Comparison of ENCODE assay signal across 14 cellular contexts in the genomic region with DNA sequence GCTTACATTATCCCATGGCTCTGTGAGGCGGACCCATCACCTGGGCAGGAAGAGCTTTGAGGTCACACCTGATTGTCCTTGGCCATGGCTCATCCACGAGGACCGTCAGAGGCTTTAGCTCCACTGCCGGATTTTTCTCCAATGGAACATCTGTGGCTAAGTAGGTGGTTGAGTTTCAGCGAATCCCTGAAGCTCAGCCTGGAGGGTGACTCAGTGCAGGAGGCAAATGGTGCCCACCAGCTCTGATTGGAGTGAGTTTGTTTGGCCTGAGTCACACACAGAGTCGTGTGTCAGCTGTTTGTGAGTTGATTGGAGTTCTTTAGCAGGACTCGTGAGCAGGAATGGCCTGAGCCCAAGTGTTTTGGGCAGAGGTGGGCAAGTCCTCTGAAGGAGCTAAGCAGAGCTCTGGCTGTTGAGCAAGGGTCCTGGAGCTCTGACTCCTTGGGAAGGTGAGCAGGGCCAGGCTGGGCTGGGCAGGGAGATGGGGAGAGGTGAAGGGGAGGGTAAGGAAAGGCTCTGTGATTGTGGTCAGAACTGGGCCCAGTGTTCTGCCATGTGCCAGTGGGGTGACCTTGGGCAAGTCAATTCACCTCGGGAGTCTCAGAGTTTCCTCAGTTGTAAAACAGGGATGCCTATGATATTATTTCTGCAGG. TPM values are rescaled to one million over a fixed set of nuclear protein-coding genes. Genes with fewer than 3 reads are reported as not detected.
A peak's percentile ranks its signal among the peaks of the same experiment; 100 is the strongest.
DNase-seq lines count a peak whose midpoint lies in the region; ATAC-seq and TF ChIP-seq lines count a peak whose summit lies in the region.
"Had no signal": no experiment of that assay in that cellular context is flagged by ENCODE, and none has a peak within 500 bp of the region (broad histone marks: within the 10 kb centered on the region; RNA-seq: fewer than 3 reads in every experiment).

No MANE protein-coding gene starts in this region.

- no peak overlapping the region for H3K4me2 ChIP-seq in PC-3 (ENCODE audit: low read length)
- no peak overlapping the region for H3K4me2 ChIP-seq in osteoblast (ENCODE audit: insufficient read depth, low read length)

- H3K36me3 ChIP-seq in PC-3 (ENCODE audit: low read depth, low read length): no peaks in the 10 kb centered on the region
- no peaks in the 10 kb centered on the region for H3K36me3 ChIP-seq in osteoblast (ENCODE audit: insufficient read depth, low read length)
- no peaks in the 10 kb centered on the region for H3K36me3 ChIP-seq in naive thymus-derived CD4-positive, alpha-beta T cell (ENCODE audit: control insufficient read depth in 2 of 3, insufficient read depth in 3 of 3, low read length in 3 of 3)

- TF ChIP-seq CTCF in PC-3 (conservative IDR thresholded peaks at IDR 0.05; ENCODE audit: low read depth, low read length) (no peak), dorsolateral prefrontal cortex (IDR thresholded peaks at IDR 0.05 in 54 of 56, conservative IDR thresholded peaks at IDR 0.05 in 2 of 56; ENCODE audit: low read depth in 1 of 56, partially characterized antibody in 56 of 56) (no peak), osteoblast (IDR thresholded peaks at IDR 0.05; ENCODE audit: extremely low read depth, low read depth, low read length) (no peak)

- H3K4me3 Mint-ChIP-seq in naive thymus-derived CD4-positive, alpha-beta T cell: no peak overlapping the region

- peaks cover 0 to 7% (median 4%) of the 10 kb centered on the region in 7 donors for H3K4me1 Mint-ChIP-seq in naive thymus-derived CD4-positive, alpha-beta T cell

- H3K27me3 Mint-ChIP-seq in naive thymus-derived CD4-positive, alpha-beta T cell: peaks cover 43 to 67% (median 54%) of the 10 kb centered on the region in 5 donors

- DNase-seq in GM03348 (ENCODE audit: low spot score): peak; percentile 61
- DNase-seq in PC-3: peak; percentile 59
- peak in 5 of 10 donors; percentile 48 to 82 (median 75) for DNase-seq in dorsolateral prefrontal cortex
- DNase-seq in osteoblast (ENCODE audit: insufficient read length, low spot score, missing footprints): peak; percentile 94
- no peak for DNase-seq in cerebellum (ENCODE audit: low spot score)
- DNase-seq in NCI-H2171 treated with DMSO at 0.1 percent for 48 hours (lab: John Stamatoyannopoulos, UW): no peak
- no peak for DNase-seq in naive thymus-derived CD4-positive, alpha-beta T cell
- DNase-seq: activated CD4-positive, alpha-beta T cell treated with anti-CD3 and anti-CD28 coated beads, Interleukin-2, amount 50 U/mL, for 48 hours; activated effector memory CD4-positive, alpha-beta T cell treated with Interleukin-2 at 50 U/mL for 16 hours; MM.1S; testis had no signal

- peak; percentile 55; the same call in 1 of the 2 replicates for ATAC-seq in PC-3
- ATAC-seq in naive thymus-derived CD4-positive, alpha-beta T cell: no peak
- ATAC-seq in HG03442 (IDR thresholded peaks at IDR 0.05; ENCODE audit: unreplicated experiment): no peak

- intact Hi-C loops in PC-3 (cut with micrococcal nuclease) (no loop called here), dorsolateral prefrontal cortex (cut with DNase I) (no loop called here)
- intact Hi-C loops in naive thymus-derived CD4-positive, alpha-beta T cell (cut with micrococcal nuclease): no loop called here

- H3K27ac Mint-ChIP-seq in naive thymus-derived CD4-positive, alpha-beta T cell: no peak overlapping the region

- no peaks in the 10 kb centered on the region for H3F3A ChIP-seq in PC-3 (ENCODE audit: low read length, unreplicated experiment)

- H3K27me3 ChIP-seq in PC-3 (ENCODE audit: low read length) (peaks cover 21% of the 10 kb centered on the region), dorsolateral prefrontal cortex (peaks cover 0 to 55% (median 16%) of the 10 kb centered on the region in 45 donors), osteoblast (ENCODE audit: insufficient read depth, low read length) (peaks cover 44% of the 10 kb centered on the region)
- H3K27me3 ChIP-seq in naive thymus-derived CD4-positive, alpha-beta T cell (ENCODE audit: control insufficient read depth in 2 of 2, insufficient read depth in 2 of 2, low read length in 2 of 2): peaks cover 0 to 3% of the 10 kb centered on the region in 2 donors
- H3K27me3 ChIP-seq: testis had no signal

- H4K20me1 ChIP-seq in PC-3 (ENCODE audit: low read length): no peaks in the 10 kb centered on the region
- peaks cover 3% of the 10 kb centered on the region for H4K20me1 ChIP-seq in osteoblast (ENCODE audit: insufficient read depth, low read length)

- H3K4me1 ChIP-seq in PC-3 (ENCODE audit: insufficient read depth, low read length) (no peaks in the 10 kb centered on the region), osteoblast (ENCODE audit: insufficient read depth, low read length) (peaks cover 6% of the 10 kb centered on the region)
- H3K4me1 ChIP-seq in naive thymus-derived CD4-positive, alpha-beta T cell (ENCODE audit: control insufficient read depth in 2 of 2, insufficient read depth in 2 of 2, low read length in 2 of 2): no peaks in the 10 kb centered on the region
- H3K4me1 ChIP-seq: testis had no signal

- no peaks in the 10 kb centered on the region for H3K9me2 ChIP-seq in PC-3 (replicated peaks; ENCODE audit: low read length)

- CTCF ChIA-PET in PC-3 (lab: Charles Lee): no interaction called here
- CTCF ChIA-PET in naive thymus-derived CD4-positive, alpha-beta T cell (lab: Charles Lee): interaction anchor here (0.5 to 0.6 kb wide), 2 partner anchors 28 to 347 kb away, joined by 3 read pairs; no protein-coding TSS in a partner anchor

- POLR2A ChIA-PET in PC-3 (lab: Charles Lee; ENCODE audit: unreplicated experiment): interaction anchor here (0.7 kb wide), 1 partner anchor 787 kb away, joined by 3 read pairs; no protein-coding TSS in a partner anchor
- POLR2A ChIA-PET in naive thymus-derived CD4-positive, alpha-beta T cell (lab: Charles Lee): no interaction called here

- no peak overlapping the region for H2AFZ ChIP-seq in PC-3 (ENCODE audit: low read length)
- H2AFZ ChIP-seq in osteoblast (ENCODE audit: low read length): no peak overlapping the region

- no peak overlapping the region for H3K9ac ChIP-seq in PC-3 (ENCODE audit: low read length)

- peaks cover 0 to 4% (median 0%) of the 10 kb centered on the region in 11 donors for H3K9me3 Mint-ChIP-seq in naive thymus-derived CD4-positive, alpha-beta T cell

- no peaks in the 10 kb centered on the region for H3K9me3 ChIP-seq in PC-3 (ENCODE audit: low read length)
- no peaks in the 10 kb centered on the region for H3K9me3 ChIP-seq in osteoblast (ENCODE audit: low read depth, low read length)
- H3K9me3 ChIP-seq in naive thymus-derived CD4-positive, alpha-beta T cell (ENCODE audit: control insufficient read depth in 2 of 3, low read length in 3 of 3): no peaks in the 10 kb centered on the region
- H3K9me3 ChIP-seq: testis had no signal

- H3K27ac ChIP-seq in PC-3 (ENCODE audit: low read length) (no peak overlapping the region), dorsolateral prefrontal cortex (peak overlapping the region in 33 of 59 donors; percentile 10 to 93 (median 86)), osteoblast (ENCODE audit: low read depth, low read length) (no peak overlapping the region)
- no peak overlapping the region for H3K27ac ChIP-seq in naive thymus-derived CD4-positive, alpha-beta T cell (ENCODE audit: low read depth, low read length)
- H3K27ac ChIP-seq: testis had no signal

- no peaks in the 10 kb centered on the region for H3K36me3 Mint-ChIP-seq in naive thymus-derived CD4-positive, alpha-beta T cell

- H3K79me2 ChIP-seq in PC-3 (ENCODE audit: low read length) (no peaks in the 10 kb centered on the region), osteoblast (ENCODE audit: insufficient read depth, low read length) (no peaks in the 10 kb centered on the region)

- H3K4me3 ChIP-seq in PC-3 (ENCODE audit: low read length) (no peak overlapping the region), dorsolateral prefrontal cortex (peak overlapping the region in 54 of 59 donors; percentile 9 to 75 (median 62)), osteoblast (ENCODE audit: insufficient read depth, low read length) (no peak overlapping the region)
- H3K4me3 ChIP-seq in naive thymus-derived CD4-positive, alpha-beta T cell (ENCODE audit: low read length): no peak overlapping the region
- H3K4me3 ChIP-seq: lung, testis had no signal

- no TSS peak for BruUV-seq in PC-3 (replicated peaks; lab: Mats Ljungman, UMichigan)

RNA-seq across cellular contexts. Expression of gene SLC6A17, which starts 2.0 kb away (rescaled TPM):
- total RNA-seq in PC-3 (2014; rRNA removed) (not detected in 2 replicates), dorsolateral prefrontal cortex (100 to 1,000 TPM in 89 of 120 experiments, 10 to 100 TPM in 31; 37.5 to 182 (median 122) TPM), osteoblast (under 0.01 and 0.29 TPM in 2 replicates), cerebellum (11.5 TPM)
- total RNA-seq in naive thymus-derived CD4-positive, alpha-beta T cell: not detected
- polyA plus RNA-seq in naive thymus-derived CD4-positive, alpha-beta T cell: not detected

RNA-seq across cellular contexts. Expression of gene UBL4B, which starts 40.0 kb away (rescaled TPM):
- total RNA-seq in PC-3 (2014; rRNA removed) (0.07 TPM in 1 of 2 replicates, not detected in the other), dorsolateral prefrontal cortex (1 to 10 TPM in 31 of 120 experiments, under 1 TPM in 53, not detected in 36; 0.28 to 5.6 (median 0.70) TPM), osteoblast (1.1 and 1.8 TPM in 2 replicates), cerebellum (not detected)
- total RNA-seq in naive thymus-derived CD4-positive, alpha-beta T cell: not detected
- not detected for polyA plus RNA-seq in naive thymus-derived CD4-positive, alpha-beta T cell
- total RNA-seq: epithelial cell of proximal tubule, lung had no signal
- polyA plus RNA-seq: lung had no signal

RNA-seq across cellular contexts. Expression of gene KCNC4, which starts 57.9 kb away (rescaled TPM):
- total RNA-seq in PC-3 (2014; rRNA removed): 1.6 and 3.6 TPM in 2 replicates
- 10 to 100 TPM; 16.2 to 73.4 (median 46.6) TPM for total RNA-seq in dorsolateral prefrontal cortex
- total RNA-seq in osteoblast: 1.4 and 1.5 TPM in 2 replicates
- total RNA-seq in cerebellum: 7.1 TPM
- total RNA-seq in naive thymus-derived CD4-positive, alpha-beta T cell: 10 to 100 TPM in 4 of 5 experiments, 1 to 10 TPM in 1; 5.8 to 18.2 (median 12.4) TPM
- polyA plus RNA-seq in naive thymus-derived CD4-positive, alpha-beta T cell: 1 to 10 TPM; 1.6 to 2.1 TPM

Comparison
In these comparisons a context has a peak if more than half of its experiments do, and no peak if none do; other contexts are left out.
1. DNase-seq: peak in GM03348 (single experiment), PC-3 (single experiment) and osteoblast (single experiment); none in cerebellum (single experiment), NCI-H2171 treated with DMSO at 0.1 percent for 48 hours (single experiment) and naive thymus-derived CD4-positive, alpha-beta T cell (0 of 9).
2. H3K27ac ChIP-seq: peak in dorsolateral prefrontal cortex (33 of 59); none in PC-3 (single experiment), osteoblast (single experiment) and naive thymus-derived CD4-positive, alpha-beta T cell (single experiment).
3. H3K4me3 ChIP-seq: peak in dorsolateral prefrontal cortex (54 of 59); none in PC-3 (single experiment), osteoblast (single experiment) and naive thymus-derived CD4-positive, alpha-beta T cell (single experiment).